Comparison of ENCODE assay signal across 8 cellular contexts in genomic region chr17:13031718-13032350, GRCh38. TPM values are rescaled to one million over a fixed set of nuclear protein-coding genes. Genes with fewer than 3 reads are reported as not detected.
DNase-seq lines count a peak whose midpoint lies in the region; ATAC-seq and TF ChIP-seq lines count a peak whose summit lies in the region.

No MANE protein-coding gene starts in this region.

- intact Hi-C loops in IMR-90 (cut with micrococcal nuclease) = loop anchor here (2.0 to 10.0 kb wide), 2 partner anchors 1269 to 1893 kb away; partner anchors contain the start of gene HS3ST3B1
- intact Hi-C loops in stomach (cut with DNase I; ENCODE audit: low total_unique reads) = no loop called here

- no peak overlapping the region for H2AK9ac ChIP-seq in IMR-90 (replicated peaks; ENCODE audit: low read depth, low read length, poor library complexity)

- DNase-seq in GM20000 (ENCODE audit: low spot score) = peak; percentile 64
- DNase-seq in IMR-90 = peak; percentile 47
- DNase-seq in UCSD-AML1 (lab: John Stamatoyannopoulos, UW; ENCODE audit: unreplicated experiment) = peak; percentile 32
- no peak for DNase-seq in coronary artery (ENCODE audit: low spot score)
- DNase-seq in medulla oblongata (ENCODE audit: extremely low spot score) = peak; percentile 51
- DNase-seq in stomach = peak; percentile 53
- DNase-seq in mesenteric fat pad (ENCODE audit: low spot score) = no peak

- no peak overlapping the region for H4K91ac ChIP-seq in IMR-90 (ENCODE audit: insufficient read depth, low read depth, low read length)

- H3K14ac ChIP-seq in IMR-90 (replicated peaks; ENCODE audit: low read depth, low read length) = no peak overlapping the region

- H2BK20ac ChIP-seq in IMR-90 (ENCODE audit: low read depth, low read length) = no peak overlapping the region

- no peak overlapping the region for H3K4me3 ChIP-seq in DOHH2 (ENCODE audit: low read length)
- no peak overlapping the region for H3K4me3 ChIP-seq in IMR-90 (ENCODE audit: insufficient read depth, low read depth, low read length)
- no peak overlapping the region for H3K4me3 ChIP-seq in coronary artery
- no peak overlapping the region for H3K4me3 ChIP-seq in stomach

- no peaks in the 10 kb centered on the region for H3K79me2 ChIP-seq in DOHH2 (ENCODE audit: control insufficient read depth, low read length)

- CTCF ChIA-PET in IMR-90 (lab: Yijun Ruan, JAX) = interaction anchor here (0.6 to 4.4 kb wide), 3 partner anchors 13 to 1258 kb away, joined by 3 to 16 read pairs (median 3); partner anchors contain the start of gene ELAC2

- no peak for TF ChIP-seq EP300 in stomach (IDR thresholded peaks at IDR 0.05)

- H3K27ac ChIP-seq in DOHH2 (ENCODE audit: low read depth, low read length) (no peak overlapping the region), IMR-90 (ENCODE audit: insufficient read depth, low read length) (no peak overlapping the region), coronary artery (no peak overlapping the region), stomach (no peak overlapping the region)

- H3K18ac ChIP-seq in IMR-90 (ENCODE audit: low read depth, low read length) = no peak overlapping the region

- no peak overlapping the region for H3K56ac ChIP-seq in IMR-90 (ENCODE audit: extremely low read depth, insufficient read depth, low read length)

- H4K20me1 ChIP-seq in DOHH2 (ENCODE audit: control insufficient read depth, insufficient read depth, low read depth, low read length) (no peaks in the 10 kb centered on the region), IMR-90 (ENCODE audit: insufficient read depth, low read length) (no peaks in the 10 kb centered on the region)

- no peaks in the 10 kb centered on the region for H3F3A ChIP-seq in DOHH2 (ENCODE audit: control insufficient read depth, insufficient read depth)

- 0 out of 2 replicates have a peak, but pooled peaks cover 2% of the 10 kb centered on the region for H3K9me1 ChIP-seq in IMR-90 (ENCODE audit: insufficient read depth, low read length)

- no peak overlapping the region for H3K4me2 ChIP-seq in DOHH2 (ENCODE audit: low read length)
- H3K4me2 ChIP-seq in IMR-90 (ENCODE audit: low read depth, low read length) = no peak overlapping the region

- H3K4ac ChIP-seq in IMR-90 (ENCODE audit: low read depth, low read length) = no peak overlapping the region

- H2BK5ac ChIP-seq in IMR-90 (ENCODE audit: low read depth, low read length, poor library complexity, severe bottlenecking) = no peak overlapping the region

- BruUV-seq in IMR-90 (replicated peaks; lab: Mats Ljungman, UMichigan) = no TSS peak

- H2BK120ac ChIP-seq in IMR-90 (ENCODE audit: low read depth, low read length) = no peak overlapping the region

- no peak overlapping the region for H2AK5ac ChIP-seq in IMR-90 (ENCODE audit: low read depth, low read length)

- WGBS in IMR-90 (ENCODE audit: extremely low coverage in 2 of 2, insufficient read length in 1 of 2), 2 experiments = 90% methylated on average over 4 of the region's 16 CpGs; no CpG with 5 or more reads in 1 of the 2 experiments
- 45 to 52% (median 51%) methylated on average over 14 to 16 of the region's 16 CpGs for WGBS in stomach, 5 donors

- no peaks in the 10 kb centered on the region for H3K79me1 ChIP-seq in IMR-90 (ENCODE audit: low read depth in 1 of 2, low read length in 2 of 2)

- in situ Hi-C loops in IMR-90 (cut with MboI; ENCODE audit: low sequenced_read_pairs) = no loop called here

- H3K9me3 ChIP-seq in DOHH2 (ENCODE audit: control insufficient read depth, insufficient read depth, low read length) (no peaks in the 10 kb centered on the region), IMR-90 (ENCODE audit: control insufficient read depth, insufficient read depth, low read length) (0 out of 2 replicates have a peak, but pooled peaks cover 2% of the 10 kb centered on the region), stomach (peaks cover 0 to 19% (median 12%) of the 10 kb centered on the region in 4 donors)

- H2AFZ ChIP-seq in IMR-90 (replicated peaks; ENCODE audit: low read length, poor library complexity) = peak overlapping the region; percentile 69

- H4K5ac ChIP-seq in IMR-90 (ENCODE audit: low read depth, low read length) = no peak overlapping the region

- H3K9ac ChIP-seq in IMR-90 (ENCODE audit: low read depth, low read length) = no peak overlapping the region

- dilution Hi-C loops in IMR-90 (cut with HindIII; ENCODE audit: low sequenced_read_pairs, unreplicated experiment) = no loop called here

- TF ChIP-seq POLR2A in IMR-90 (IDR thresholded peaks at IDR 0.05; ENCODE audit: low read depth, low read length) (no peak), stomach (IDR thresholded peaks at IDR 0.05) (no peak)

- no peaks in the 10 kb centered on the region for H3K9me2 ChIP-seq in DOHH2 (replicated peaks; ENCODE audit: control insufficient read depth, low read length)

- H2BK15ac ChIP-seq in IMR-90 (ENCODE audit: low read depth, low read length) = no peak overlapping the region

- H3K27me3 ChIP-seq in DOHH2 (ENCODE audit: control insufficient read depth, low read length) (no peaks in the 10 kb centered on the region), IMR-90 (ENCODE audit: control insufficient read depth, insufficient read depth, low read length) (peaks cover 10% of the 10 kb centered on the region), stomach (no peaks in the 10 kb centered on the region)

- H3K23ac ChIP-seq in IMR-90 (ENCODE audit: low read depth, low read length) = no peak overlapping the region

- H4K8ac ChIP-seq in IMR-90 (ENCODE audit: low read depth in 2 of 2, low read length in 2 of 2) = no peak overlapping the region

- POLR2A ChIA-PET in IMR-90 (lab: Charles Lee; ENCODE audit: unreplicated experiment) = no interaction called here

- peak; percentile 75 for ATAC-seq in IMR-90 (ENCODE audit: low read depth)

- TF ChIP-seq RAD21 in IMR-90 (IDR thresholded peaks at IDR 0.05; ENCODE audit: low read length) = peak; percentile 20; the same call in 1 of the 2 replicates

- TF ChIP-seq CTCF in DOHH2 (IDR thresholded peaks at IDR 0.05; ENCODE audit: low read depth, low read length, poor library complexity, severe bottlenecking) (peak; percentile 80), GM20000 (IDR thresholded peaks at IDR 0.05; ENCODE audit: extremely low read depth, missing control alignments) (peak; percentile 67), IMR-90 (conservative IDR thresholded peaks at IDR 0.05; ENCODE audit: low read depth, low read length) (peak; percentile 68), coronary artery (IDR thresholded peaks at IDR 0.05) (peak; percentile 63), stomach (IDR thresholded peaks at IDR 0.05) (peak in 5 of 7 experiments; percentile 8 to 81 (median 55))

- no peaks in the 10 kb centered on the region for H3K36me3 ChIP-seq in DOHH2 (ENCODE audit: control insufficient read depth, low read length)
- H3K36me3 ChIP-seq in IMR-90 (ENCODE audit: control insufficient read depth, insufficient read depth, low read length) = no peaks in the 10 kb centered on the region
- no peaks in the 10 kb centered on the region for H3K36me3 ChIP-seq in stomach

- H3K4me1 ChIP-seq in DOHH2 (ENCODE audit: control insufficient read depth, low read length) = no peaks in the 10 kb centered on the region
- H3K4me1 ChIP-seq in IMR-90 (ENCODE audit: control insufficient read depth, insufficient read depth, low read length) = no peaks in the 10 kb centered on the region
- no peaks in the 10 kb centered on the region for H3K4me1 ChIP-seq in stomach

TF ChIP-seq in IMR-90, 13 proteins besides CTCF, POLR2A, EP300 and RAD21:
- TF ChIP-seq BHLHE40 (IDR thresholded peaks at IDR 0.05; ENCODE audit: low read depth, low read length) = no peak
- TF ChIP-seq MXI1 (IDR thresholded peaks at IDR 0.05; ENCODE audit: borderline replicate concordance, low read depth, low read length) = no peak
- TF ChIP-seq ELK1 (IDR thresholded peaks at IDR 0.05; ENCODE audit: borderline replicate concordance, low read depth, low read length) = no peak
- peak; percentile 19; the same call in 1 of the 2 replicates for TF ChIP-seq SMC3 (IDR thresholded peaks at IDR 0.05; ENCODE audit: low read depth, low read length)
- TF ChIP-seq FOS (IDR thresholded peaks at IDR 0.05; ENCODE audit: low read depth, low read length) = no peak
- no peak for TF ChIP-seq USF2 (IDR thresholded peaks at IDR 0.05; ENCODE audit: low read depth, low read length)

RNA-seq across cellular contexts. Expression of gene ELAC2, which starts 14.0 kb away (rescaled TPM):
- total RNA-seq in IMR-90 (2012; rRNA removed) (70.8 and 80.7 TPM in 2 replicates), stomach (100 to 1,000 TPM in 1 of 5 donors, 10 to 100 TPM in 4; 53.9 to 156 (median 87.0) TPM), mesenteric fat pad (54.8 TPM)
- polyA plus RNA-seq in IMR-90 (2012; rRNA removed) (71.4 and 75.2 TPM in 2 replicates), stomach (10 to 100 TPM; 20.5 to 30.6 (median 25.2) TPM)
- 38.2 and 39.0 TPM in 2 replicates for polyA plus RNA-seq in IMR-90 (2012; cell fraction: cytosol; rRNA removed)
- polyA plus RNA-seq in IMR-90 (2012; cell fraction: nucleus; rRNA removed; ENCODE audit: low replicate concordance) = 106 and 153 TPM in 2 replicates

Comparison
In these comparisons a context has a peak if more than half of its experiments do, and no peak if none do; other contexts are left out.
1. DNase-seq: peak in GM20000 (single experiment), IMR-90 (single experiment), UCSD-AML1 (single experiment), medulla oblongata (single experiment) and stomach (single experiment); none in coronary artery (single experiment) and mesenteric fat pad (single experiment).
2. Peak in every context shown above with its lines, with median percentiles within 50 percentile points of each other: CTCF ChIP-seq.